Comparison of ENCODE assay signal across 16 cellular contexts in genomic region chr2:57156231-57156924, GRCh38.
DNase-seq lines count a peak whose midpoint lies in the region; ATAC-seq, FAIRE-seq and TF ChIP-seq lines count a peak whose summit lies in the region.
"Had no signal": no experiment of that assay in that cellular context is flagged by ENCODE, and none has a peak within 500 bp of the region (broad histone marks: within the 10 kb centered on the region; RNA-seq: fewer than 3 reads in every experiment).

No MANE protein-coding gene starts in this region.

- peaks cover 3% of the 10 kb centered on the region for H3K9me3 Mint-ChIP-seq in glutamatergic neuron (ENCODE audit: unreplicated experiment)

- no TSS peak for BruUV-seq in HepG2 (replicated peaks; lab: Mats Ljungman, UMichigan)

- H4K20me1 ChIP-seq in HepG2 (ENCODE audit: insufficient read depth, low read length) (no peaks in the 10 kb centered on the region), H1 (replicated peaks in 1 of 2; ENCODE audit: control insufficient read depth in 1 of 2, insufficient read depth in 2 of 2, low read length in 2 of 2) (no peaks in the 10 kb centered on the region)

- H2BK12ac ChIP-seq in H1 (ENCODE audit: low read depth, low read length) = no peak overlapping the region

- no peak overlapping the region for H3K56ac ChIP-seq in H1 (replicated peaks; ENCODE audit: insufficient read length, low read depth, low read length)

- H2BK120ac ChIP-seq in H1 (replicated peaks; ENCODE audit: low read depth, low read length) = no peak overlapping the region

- peak overlapping the region; percentile 54 for H4K91ac ChIP-seq in H1 (replicated peaks; ENCODE audit: insufficient read length, low read length)

- no peak overlapping the region for H3K23ac ChIP-seq in H1 (ENCODE audit: insufficient read length)

- no peaks in the 10 kb centered on the region for H3K23me2 ChIP-seq in H1 (ENCODE audit: low read depth, low read length)

- no peak overlapping the region for H3K4me3 ChIP-seq in HepG2 (replicated peaks in 1 of 3; ENCODE audit: insufficient read depth in 1 of 3, low read depth in 2 of 3, low read length in 3 of 3)
- H3K4me3 ChIP-seq in right lobe of liver = no peak overlapping the region
- no peak overlapping the region; a peak in 1 of 8 replicates for H3K4me3 ChIP-seq in H1 (ENCODE audit: extremely low read depth in 1 of 4, insufficient read depth in 2 of 4, low read depth in 3 of 4, low read length in 4 of 4)

- no peaks in the 10 kb centered on the region for H3K36me3 ChIP-seq in HepG2 (replicated peaks in 1 of 2; ENCODE audit: control insufficient read depth in 1 of 2, insufficient read depth in 2 of 2, low read length in 2 of 2)
- no peaks in the 10 kb centered on the region for H3K36me3 ChIP-seq in right lobe of liver
- no peaks in the 10 kb centered on the region for H3K36me3 ChIP-seq in H1 (ENCODE audit: control insufficient read depth in 2 of 4, insufficient read depth in 4 of 4, low read length in 3 of 4)

- no peak overlapping the region for H3K4ac ChIP-seq in H1 (replicated peaks; ENCODE audit: insufficient read length, low read depth, low read length)

- H2AK5ac ChIP-seq in H1 (ENCODE audit: low read depth, low read length) = no peak overlapping the region

- H4K5ac ChIP-seq in H1 (ENCODE audit: insufficient read length, low read depth, low read length) = no peak overlapping the region

- H2AFZ ChIP-seq in HepG2 (ENCODE audit: low read length) = no peak overlapping the region
- no peak overlapping the region for H2AFZ ChIP-seq in H1 (ENCODE audit: low read length)

- no peaks in the 10 kb centered on the region for H3K4me1 Mint-ChIP-seq in glutamatergic neuron (ENCODE audit: low read depth, unreplicated experiment)
- H3K4me1 Mint-ChIP-seq: CD14-positive monocyte had no signal

- POLR2A ChIA-PET in HepG2 (lab: Yijun Ruan, JAX) = no interaction called here
- POLR2A ChIA-PET in H1 (lab: Charles Lee; ENCODE audit: partially characterized antibody) = no interaction called here

- TF ChIP-seq RAD21 in HepG2 (CRISPR knock-in tag; IDR thresholded peaks at IDR 0.05) (no peak), H1 (IDR thresholded peaks at IDR 0.05 in 1 of 2, conservative IDR thresholded peaks at IDR 0.05 in 1 of 2; ENCODE audit: low read depth in 2 of 2, low read length in 2 of 2) (no peak)

- in situ Hi-C loops in HepG2 (cut with HindIII; ENCODE audit: extremely low pct_ligation_motif_present, low pct_unique_long_range_greater_than_20kb) = no loop called here

- no peak for TF ChIP-seq CTCF in HepG2 (CRISPR knock-in tag; IDR thresholded peaks at IDR 0.05)
- no peak for TF ChIP-seq CTCF in right lobe of liver (IDR thresholded peaks at IDR 0.05)
- TF ChIP-seq CTCF in H1 (IDR thresholded peaks at IDR 0.05; ENCODE audit: control extremely low read depth in 1 of 3, insufficient read depth in 1 of 3, low read depth in 1 of 3, low read length in 3 of 3) = no peak
- TF ChIP-seq CTCF in glutamatergic neuron (IDR thresholded peaks at IDR 0.05; ENCODE audit: partially characterized antibody, unreplicated experiment) = no peak

- no peaks in the 10 kb centered on the region for H3K27me3 Mint-ChIP-seq in glutamatergic neuron (ENCODE audit: unreplicated experiment)

- TF ChIP-seq EP300 in HepG2 (IDR thresholded peaks at IDR 0.05; ENCODE audit: low read depth in 2 of 2, low read length in 2 of 2) (no peak), HepG2 (CRISPR knock-in tag; IDR thresholded peaks at IDR 0.05; ENCODE audit: borderline replicate concordance) (no peak), H1 (IDR thresholded peaks at IDR 0.05; ENCODE audit: borderline replicate concordance in 1 of 2, low read depth in 2 of 2, low read length in 2 of 2) (no peak)

- DNase-seq in HepG2 (ENCODE audit: low spot score) (no peak), right lobe of liver (no peak), H1 (ENCODE audit: low read depth in 1 of 2, low spot score in 2 of 2) (no peak), iPS-NIHi11 (ENCODE audit: low spot score) (peak; percentile 49), Right ventricle myocardium inferior (ENCODE audit: missing footprints) (no peak), Right ventricle myocardium superior (no peak), glutamatergic neuron (no peak), NCI-H128 (lab: John Stamatoyannopoulos, UW; ENCODE audit: unreplicated experiment) (no peak)
- DNase-seq: CD8-positive, alpha-beta T cell; COR-L47; DMS153; DND-41 had no signal

- no peak overlapping the region for H3K14ac ChIP-seq in H1 (ENCODE audit: insufficient read length)

- H2BK15ac ChIP-seq in H1 (ENCODE audit: low read length) = no peak overlapping the region

- H2BK20ac ChIP-seq in H1 (ENCODE audit: low read length) = no peak overlapping the region

- no peaks in the 10 kb centered on the region for H3K79me1 ChIP-seq in H1 (ENCODE audit: low read depth, low read length)

- no peak overlapping the region for H3K18ac ChIP-seq in H1 (ENCODE audit: extremely low read depth, low read length)

- FAIRE-seq in HepG2 (lab: Jason Lieb, UNC) (no peak), H1 (lab: Jason Lieb, UNC) (peak; percentile 60)
- FAIRE-seq: D721Med, H54 had no signal

- H3K4me3 Mint-ChIP-seq in glutamatergic neuron (ENCODE audit: unreplicated experiment) = no peak overlapping the region
- H3K4me3 Mint-ChIP-seq: CD14-positive monocyte; CD8-positive, alpha-beta T cell had no signal

- no peak overlapping the region for H3K27ac Mint-ChIP-seq in glutamatergic neuron (ENCODE audit: unreplicated experiment)
- H3K27ac Mint-ChIP-seq: CD14-positive monocyte; CD8-positive, alpha-beta T cell had no signal

- H3K79me2 ChIP-seq in HepG2 (ENCODE audit: insufficient read depth, low read length) (no peaks in the 10 kb centered on the region), H1 (ENCODE audit: control insufficient read depth in 1 of 2, insufficient read depth in 2 of 2, low read length in 2 of 2) (no peaks in the 10 kb centered on the region)

- ATAC-seq in HepG2 (no peak), right lobe of liver (no peak), Right ventricle myocardium inferior (no peak), Right ventricle myocardium superior (ENCODE audit: poor library complexity) (no peak)
- ATAC-seq: CD8-positive, alpha-beta T cell had no signal

- 9% methylated on average over 2 of the region's 2 CpGs for WGBS in HepG2 (ENCODE audit: low lambda C conversion rate)
- WGBS in right lobe of liver (ENCODE audit: insufficient coverage, low coverage, low lambda C conversion rate, missing lambda C conversion rate) = 20% methylated on average over 1 of the region's 2 CpGs
- WGBS in H1 (ENCODE audit: extremely low coverage in 1 of 2, insufficient coverage in 1 of 2, insufficient read length in 1 of 2, insufficient replicate concordance in 2 of 2, low coverage in 1 of 2, low lambda C conversion rate in 2 of 2, missing lambda C conversion rate in 1 of 2), 2 experiments = 88% methylated on average over 2 of the region's 2 CpGs; no CpG with 5 or more reads in 1 of the 2 experiments

- intact Hi-C loops in HepG2 (cut with micrococcal nuclease; ENCODE audit: unreplicated experiment) = no loop called here
- intact Hi-C loops in right lobe of liver (cut with DNase I) = no loop called here
- intact Hi-C loops in Right ventricle myocardium inferior (cut with DNase I) = no loop called here
- intact Hi-C loops in Right ventricle myocardium superior (cut with DNase I) = no loop called here

- no peaks in the 10 kb centered on the region for H3K36me3 Mint-ChIP-seq in glutamatergic neuron (ENCODE audit: unreplicated experiment)
- H3K36me3 Mint-ChIP-seq: CD14-positive monocyte; CD8-positive, alpha-beta T cell had no signal

- H3K4me1 ChIP-seq in HepG2 (ENCODE audit: insufficient read depth, low read length) = no peaks in the 10 kb centered on the region
- H3K4me1 ChIP-seq in right lobe of liver = no peaks in the 10 kb centered on the region
- no peaks in the 10 kb centered on the region; a peak in 1 of 7 replicates for H3K4me1 ChIP-seq in H1 (replicated peaks in 1 of 4; ENCODE audit: control insufficient read depth in 3 of 4, insufficient read depth in 4 of 4, low read length in 3 of 4)

- H2BK5ac ChIP-seq in H1 (ENCODE audit: low read depth, low read length) = peak overlapping the region; percentile 19; the same call in 1 of the 2 replicates

- H3K27ac ChIP-seq in HepG2 (ENCODE audit: extremely low read length, insufficient read depth, low read length) (no peak overlapping the region), right lobe of liver (no peak overlapping the region), H1 (ENCODE audit: low read depth, low read length) (no peak overlapping the region)
- H3K27ac ChIP-seq: 22Rv1 had no signal

- H3K4me2 ChIP-seq in HepG2 (ENCODE audit: low read depth, low read length) (no peak overlapping the region), H1 (ENCODE audit: insufficient read depth in 1 of 2, low read depth in 2 of 2, low read length in 2 of 2) (no peak overlapping the region)

- H3K9me3 ChIP-seq in HepG2 (ENCODE audit: low read length) = peaks cover 65% of the 10 kb centered on the region
- no peaks in the 10 kb centered on the region for H3K9me3 ChIP-seq in right lobe of liver
- H3K9me3 ChIP-seq in H1 (ENCODE audit: insufficient read depth in 2 of 2, low read depth in 1 of 2, low read length in 1 of 2) = peaks cover 3 to 6% of the 10 kb centered on the region in 2 experiments; a peak in 3 of 4 replicates

- no peak overlapping the region for H4K8ac ChIP-seq in H1 (ENCODE audit: extremely low read depth, insufficient read depth, low read length)

- H3K27me3 ChIP-seq in HepG2 (ENCODE audit: control insufficient read depth in 1 of 2, insufficient read depth in 2 of 2, low read length in 2 of 2) (no peaks in the 10 kb centered on the region), right lobe of liver (no peaks in the 10 kb centered on the region), H1 (replicated peaks in 1 of 4; ENCODE audit: control insufficient read depth in 3 of 4, extremely low read depth in 1 of 4, insufficient read depth in 3 of 4, low read length in 3 of 4) (no peaks in the 10 kb centered on the region)

- TF ChIP-seq POLR2A in HepG2 (IDR thresholded peaks at IDR 0.05; ENCODE audit: insufficient read depth in 1 of 2, low read depth in 2 of 2, low read length in 2 of 2) = no peak
- no peak for TF ChIP-seq POLR2A in right lobe of liver (IDR thresholded peaks at IDR 0.05)
- TF ChIP-seq POLR2A in H1 (IDR thresholded peaks at IDR 0.05; ENCODE audit: control extremely low read depth in 1 of 2, low read depth in 2 of 2, low read length in 2 of 2) = no peak

- H3K9ac ChIP-seq in HepG2 (ENCODE audit: insufficient read depth, low read depth, low read length) (no peak overlapping the region), H1 (replicated peaks in 1 of 4; ENCODE audit: extremely low read depth in 1 of 4, low read depth in 3 of 4, low read length in 3 of 4) (no peak overlapping the region)

- CTCF ChIA-PET in HepG2 (lab: Yijun Ruan, JAX; ENCODE audit: low intra/inter-chr PET ratio, low total read pairs) = no interaction called here
- CTCF ChIA-PET in H1 (lab: Charles Lee; ENCODE audit: partially characterized antibody) = interaction anchor here (1.4 kb wide), 1 partner anchor 134 kb away, joined by 3 read pairs; no protein-coding TSS in a partner anchor

TF ChIP-seq in HepG2, 621 proteins besides CTCF, POLR2A, EP300 and RAD21 (continues in another document):
- peak in 1 of 2 experiments; percentile 24; a peak in 1 of 4 replicates for TF ChIP-seq MAFK (conservative IDR thresholded peaks at IDR 0.05 in 1 of 2, IDR thresholded peaks at IDR 0.05 in 1 of 2; ENCODE audit: low read length in 2 of 2)

TF ChIP-seq in H1, 55 proteins besides CTCF, POLR2A, EP300 and RAD21 (continues in another document):
- peak; percentile 59; the same call in 1 of the 2 replicates for TF ChIP-seq YY1 (IDR thresholded peaks at IDR 0.05; ENCODE audit: low read depth, low read length)

Comparison
In these comparisons a context has a peak if more than half of its experiments do, and no peak if none do; other contexts are left out.
1. Of the 41 proteins assayed by ChIP-seq in both HepG2 and H1: peak only in HepG2: none; only in H1: YY1; in both: none; in neither: 38; mixed calls (peak in some experiments, not most) for 2.